Comparison of ENCODE assay signal across 28 cellular contexts in genomic region chr1:213669512-213669911, GRCh38.
"Had no signal": no experiment of that assay in that cellular context is flagged by ENCODE, and none has a peak within 500 bp of the region (broad histone marks: within the 10 kb centered on the region; RNA-seq: fewer than 3 reads in every experiment).

No MANE protein-coding gene starts in this region.

- H3K9me3 Mint-ChIP-seq: stimulated activated effector memory CD8-positive, alpha-beta T cell treated with anti-CD3 and anti-CD28 coated beads, Interleukin-12 subunit alpha, Interleukin-12 subunit beta, amount 100 ng/mL, for 72 hours had no signal

- H3K4me1 ChIP-seq: gastrocnemius medialis, left lung, prostate gland, right atrium auricular region, sigmoid colon, testis, tibial artery, upper lobe of left lung, uterus had no signal

- H3K27me3 Mint-ChIP-seq: naive thymus-derived CD8-positive, alpha-beta T cell had no signal

- H3K4me3 Mint-ChIP-seq: endodermal cell; mesothelial cell of epicardium; nephron progenitor cell; stimulated activated effector memory CD8-positive, alpha-beta T cell treated with anti-CD3 and anti-CD28 coated beads, Interleukin-12 subunit alpha, Interleukin-12 subunit beta, amount 100 ng/mL, for 72 hours had no signal

- H3K27ac ChIP-seq: dorsolateral prefrontal cortex, epithelial cell of prostate, gastrocnemius medialis, left lung, prostate gland, right atrium auricular region, sigmoid colon, testis, tibial artery, upper lobe of left lung, uterus had no signal

- H3K9me3 ChIP-seq: gastrocnemius medialis, left lung, prostate gland, right atrium auricular region, sigmoid colon, testis, tibial artery, upper lobe of left lung, uterus had no signal

- FAIRE-seq: colon, kidney had no signal

- DNase-seq: dorsolateral prefrontal cortex; effector CD8-positive, alpha-beta T cell; foreskin fibroblast; gastrocnemius medialis; head of caudate nucleus; kidney; left lung; mesenchymal stem cell; nephron progenitor cell; nucleus accumbens; sigmoid colon; stimulated activated CD4-positive, alpha-beta T cell treated with anti-CD3 and anti-CD28 coated beads, Interleukin-2, amount 100 ng/mL, for 24 hours; stimulated activated CD4-positive, alpha-beta T cell treated with anti-CD3 and anti-CD28 coated beads, Interleukin-4, amount 100 ng/mL, for 24 hours; stimulated activated naive CD4-positive, alpha-beta T cell treated with Interleukin-2 at 50 U/mL for 16 hours; substantia nigra; testis; tibial artery; upper lobe of left lung; uterus had no signal

- ATAC-seq: esophagus mucosa; gastrocnemius medialis; left lung; stimulated activated effector memory CD8-positive, alpha-beta T cell treated with anti-CD3 and anti-CD28 coated beads, Interleukin-12 subunit alpha, Interleukin-12 subunit beta, amount 100 ng/mL, for 72 hours had no signal

- H3K27me3 ChIP-seq: gastrocnemius medialis, left lung, right atrium auricular region, sigmoid colon, testis, tibial artery, upper lobe of left lung, uterus had no signal

- H3K4me1 Mint-ChIP-seq: mesothelial cell of epicardium; stimulated activated effector memory CD8-positive, alpha-beta T cell treated with anti-CD3 and anti-CD28 coated beads, Interleukin-12 subunit alpha, Interleukin-12 subunit beta, amount 100 ng/mL, for 72 hours had no signal

- H3K36me3 ChIP-seq: gastrocnemius medialis, left lung, prostate gland, right atrium auricular region, sigmoid colon, tibial artery, upper lobe of left lung, uterus had no signal

- H3K36me3 Mint-ChIP-seq: mesothelial cell of epicardium; naive thymus-derived CD8-positive, alpha-beta T cell; stimulated activated effector memory CD8-positive, alpha-beta T cell treated with anti-CD3 and anti-CD28 coated beads, Interleukin-12 subunit alpha, Interleukin-12 subunit beta, amount 100 ng/mL, for 72 hours had no signal

- H3K27ac Mint-ChIP-seq: endodermal cell; mesothelial cell of epicardium; stimulated activated effector memory CD8-positive, alpha-beta T cell treated with anti-CD3 and anti-CD28 coated beads, Interleukin-12 subunit alpha, Interleukin-12 subunit beta, amount 100 ng/mL, for 72 hours had no signal

- H3K4me3 ChIP-seq: dorsolateral prefrontal cortex, gastrocnemius medialis, left lung, prostate gland, right atrium auricular region, sigmoid colon, testis, tibial artery, upper lobe of left lung, uterus had no signal
